Comparison of ENCODE assay signal across 12 cellular contexts in the genomic region with DNA sequence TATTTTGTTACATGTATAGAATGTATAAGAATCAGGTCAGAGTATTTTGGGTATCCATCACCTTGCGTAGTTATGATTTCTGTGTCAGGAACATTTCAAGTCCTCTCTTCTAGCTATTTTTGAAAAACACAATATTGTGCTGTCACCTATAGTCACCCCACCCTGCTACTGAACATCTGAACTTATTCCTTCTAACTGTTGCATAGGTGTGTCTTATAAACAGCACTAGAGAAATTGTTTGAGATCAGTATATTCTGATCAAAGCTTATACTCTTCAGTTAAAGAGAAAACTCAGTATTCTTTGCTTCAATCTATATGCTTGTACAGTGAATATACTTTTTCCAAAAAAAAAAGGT.
DNase-seq lines count a peak whose midpoint lies in the region; ATAC-seq, FAIRE-seq and TF ChIP-seq lines count a peak whose summit lies in the region.
"Had no signal": no experiment of that assay in that cellular context is flagged by ENCODE, and none has a peak within 500 bp of the region (broad histone marks: within the 10 kb centered on the region; RNA-seq: fewer than 3 reads in every experiment).

No MANE protein-coding gene starts in this region.

- peak overlapping the region; percentile 74 for H3K27ac Mint-ChIP-seq in CD4-positive, alpha-beta T cell
- H3K27ac Mint-ChIP-seq in activated naive CD8-positive, alpha-beta T cell treated with anti-CD3 and anti-CD28 coated beads for 36 hours = peak overlapping the region; percentile 79
- H3K27ac Mint-ChIP-seq in naive thymus-derived CD4-positive, alpha-beta T cell = peak overlapping the region; percentile 36 to 90 (median 78)
- H3K27ac Mint-ChIP-seq: WTC11 had no signal

- H3K9me3 ChIP-seq in CD4-positive, alpha-beta T cell (ENCODE audit: control insufficient read depth, low read length) = peaks cover 5% of the 10 kb centered on the region
- peaks cover 0 to 5% (median 0%) of the 10 kb centered on the region in 3 experiments for H3K9me3 ChIP-seq in naive thymus-derived CD4-positive, alpha-beta T cell (ENCODE audit: control insufficient read depth in 2 of 3, low read length in 3 of 3)

- FAIRE-seq in GM18507 (lab: Jason Lieb, UNC) = peak; percentile 64
- FAIRE-seq: islet of Langerhans had no signal

- H3K36me3 Mint-ChIP-seq in CD4-positive, alpha-beta T cell (ENCODE audit: low read depth) = peaks cover 50% of the 10 kb centered on the region
- H3K36me3 Mint-ChIP-seq in activated naive CD8-positive, alpha-beta T cell treated with anti-CD3 and anti-CD28 coated beads for 36 hours = peaks cover 43% of the 10 kb centered on the region
- peaks cover 10 to 36% (median 23%) of the 10 kb centered on the region in 5 donors for H3K36me3 Mint-ChIP-seq in naive thymus-derived CD4-positive, alpha-beta T cell

- intact Hi-C loops in CD4-positive, alpha-beta T cell (cut with DNase I, micrococcal nuclease) = no loop called here
- intact Hi-C loops in naive thymus-derived CD4-positive, alpha-beta T cell (cut with micrococcal nuclease) = loop anchor here in 1 of 2 donors (2.0 kb wide), 1 partner anchor 14 kb away; no protein-coding TSS in a partner anchor

- H3K4me3 ChIP-seq in naive thymus-derived CD4-positive, alpha-beta T cell (ENCODE audit: low read length) = no peak overlapping the region
- H3K4me3 ChIP-seq: upper lobe of left lung had no signal

- H3K27me3 ChIP-seq in CD4-positive, alpha-beta T cell (ENCODE audit: control insufficient read depth, insufficient read depth, low read length) = no peaks in the 10 kb centered on the region
- H3K27me3 ChIP-seq in naive thymus-derived CD4-positive, alpha-beta T cell (ENCODE audit: control insufficient read depth in 2 of 2, insufficient read depth in 2 of 2, low read length in 2 of 2) = no peaks in the 10 kb centered on the region
- H3K27me3 ChIP-seq: upper lobe of left lung had no signal

- H3K36me3 ChIP-seq in naive thymus-derived CD4-positive, alpha-beta T cell (ENCODE audit: control insufficient read depth in 2 of 3, insufficient read depth in 3 of 3, low read length in 3 of 3) = peaks cover 0 to 7% (median 3%) of the 10 kb centered on the region in 3 experiments

- CTCF ChIA-PET in CD4-positive, alpha-beta T cell (lab: Charles Lee) = interaction anchor here (2.0 kb wide), 1 partner anchor 216 kb away, joined by 6 read pairs; no protein-coding TSS in a partner anchor
- CTCF ChIA-PET in naive thymus-derived CD4-positive, alpha-beta T cell (lab: Charles Lee) = interaction anchor here (0.7 kb wide), 1 partner anchor 124 kb away, joined by 6 read pairs; no protein-coding TSS in a partner anchor

- no peak overlapping the region for H3K4me3 Mint-ChIP-seq in CD4-positive, alpha-beta T cell
- H3K4me3 Mint-ChIP-seq in activated naive CD8-positive, alpha-beta T cell treated with anti-CD3 and anti-CD28 coated beads for 36 hours = no peak overlapping the region
- H3K4me3 Mint-ChIP-seq in naive thymus-derived CD4-positive, alpha-beta T cell = peak overlapping the region in 7 of 10 donors; percentile 27 to 69 (median 53)
- H3K4me3 Mint-ChIP-seq: WTC11 had no signal

- no peak overlapping the region for H3K27ac ChIP-seq in CD4-positive, alpha-beta T cell (ENCODE audit: low read depth, low read length)
- H3K27ac ChIP-seq in naive thymus-derived CD4-positive, alpha-beta T cell (ENCODE audit: low read depth, low read length) = peak overlapping the region; percentile 41
- H3K27ac ChIP-seq: C4-2B, upper lobe of left lung had no signal

- TF ChIP-seq CTCF in CD4-positive, alpha-beta T cell (IDR thresholded peaks at IDR 0.05) = no peak

- H3K4me1 Mint-ChIP-seq in CD4-positive, alpha-beta T cell (ENCODE audit: low read depth) = peaks cover 62% of the 10 kb centered on the region
- peaks cover 44% of the 10 kb centered on the region for H3K4me1 Mint-ChIP-seq in activated naive CD8-positive, alpha-beta T cell treated with anti-CD3 and anti-CD28 coated beads for 36 hours
- H3K4me1 Mint-ChIP-seq in naive thymus-derived CD4-positive, alpha-beta T cell = peaks cover 20 to 77% (median 60%) of the 10 kb centered on the region in 7 donors
- H3K4me1 Mint-ChIP-seq: WTC11 had no signal

- H3K9me3 Mint-ChIP-seq in CD4-positive, alpha-beta T cell = peaks cover 3% of the 10 kb centered on the region
- H3K9me3 Mint-ChIP-seq in activated naive CD8-positive, alpha-beta T cell treated with anti-CD3 and anti-CD28 coated beads for 36 hours = peaks cover 7% of the 10 kb centered on the region
- peaks cover 1 to 7% (median 3%) of the 10 kb centered on the region in 11 donors for H3K9me3 Mint-ChIP-seq in naive thymus-derived CD4-positive, alpha-beta T cell

- H3K27me3 Mint-ChIP-seq in CD4-positive, alpha-beta T cell = no peaks in the 10 kb centered on the region
- H3K27me3 Mint-ChIP-seq in activated naive CD8-positive, alpha-beta T cell treated with anti-CD3 and anti-CD28 coated beads for 36 hours = no peaks in the 10 kb centered on the region
- no peaks in the 10 kb centered on the region for H3K27me3 Mint-ChIP-seq in naive thymus-derived CD4-positive, alpha-beta T cell

- DNase-seq in CD4-positive, alpha-beta T cell = no peak
- DNase-seq in GM18507 (ENCODE audit: extremely low spot score, insufficient read length, low read depth) (no peak), COLO668 (lab: John Stamatoyannopoulos, UW; ENCODE audit: unreplicated experiment) (no peak), HCEC 1CT (no peak)
- DNase-seq in activated naive CD8-positive, alpha-beta T cell treated with anti-CD3 and anti-CD28 coated beads for 36 hours = no peak
- peak in 6 of 9 donors; percentile 7 to 59 (median 27) for DNase-seq in naive thymus-derived CD4-positive, alpha-beta T cell
- DNase-seq: NCI-H1105, upper lobe of left lung had no signal

- ATAC-seq in CD4-positive, alpha-beta T cell (ENCODE audit: poor library complexity) = peak; percentile 89
- ATAC-seq in naive thymus-derived CD4-positive, alpha-beta T cell = peak; percentile 85
- no peak for ATAC-seq in GM21576 (IDR thresholded peaks at IDR 0.05; ENCODE audit: unreplicated experiment)
- ATAC-seq: WTC11 had no signal

- POLR2A ChIA-PET in CD4-positive, alpha-beta T cell (lab: Charles Lee) = interaction anchor here (1.9 kb wide), 1 partner anchor 96 kb away, joined by 8 read pairs; the partner anchor contains the start of gene ASH1L
- POLR2A ChIA-PET in naive thymus-derived CD4-positive, alpha-beta T cell (lab: Charles Lee) = interaction anchor here (0.6 to 0.8 kb wide), 3 partner anchors 34 to 283 kb away, joined by 3 to 4 read pairs (median 4); no protein-coding TSS in a partner anchor

- H3K4me1 ChIP-seq in naive thymus-derived CD4-positive, alpha-beta T cell (ENCODE audit: control insufficient read depth in 2 of 2, insufficient read depth in 2 of 2, low read length in 2 of 2) = peaks cover 8 to 14% of the 10 kb centered on the region in 2 donors

Comparison
In these comparisons a context has a peak if more than half of its experiments do, and no peak if none do; other contexts are left out.
1. DNase-seq: peak in naive thymus-derived CD4-positive, alpha-beta T cell (6 of 9); none in CD4-positive, alpha-beta T cell (0 of 10), GM18507 (single experiment), activated naive CD8-positive, alpha-beta T cell treated with anti-CD3 and anti-CD28 coated beads for 36 hours (single experiment), COLO668 (single experiment) and HCEC 1CT (single experiment).
2. H3K4me3 Mint-ChIP-seq: peak in naive thymus-derived CD4-positive, alpha-beta T cell (7 of 10); none in CD4-positive, alpha-beta T cell (single experiment) and activated naive CD8-positive, alpha-beta T cell treated with anti-CD3 and anti-CD28 coated beads for 36 hours (single experiment).
3. Peak in every context shown above with its lines, with median percentiles within 50 percentile points of each other: H3K27ac Mint-ChIP-seq.